10 cellular contexts compared by ENCODE assay signal in genomic region chr22:21939392-21940319, GRCh38. TPM values are rescaled to one million over a fixed set of nuclear protein-coding genes. Genes with fewer than 3 reads are reported as not detected.
DNase-seq lines count a peak whose midpoint lies in the region; FAIRE-seq and TF ChIP-seq lines count a peak whose summit lies in the region.
"Had no signal": no experiment of that assay in that cellular context is flagged by ENCODE, and none has a peak within 500 bp of the region (broad histone marks: within the 10 kb centered on the region; RNA-seq: fewer than 3 reads in every experiment).

No MANE protein-coding gene starts in this region.

- 74 to 84% (median 81%) methylated on average over 7 to 16 of the region's 16 CpGs for WGBS in stomach, 5 donors
- WGBS in small intestine, 3 donors, result 70 to 90% (median 84%) methylated on average over 15 to 16 of the region's 16 CpGs

- peaks cover 56 to 89% (median 70%) of the 10 kb centered on the region in 4 donors for H3K4me1 ChIP-seq in stomach
- peaks cover 0 to 4% of the 10 kb centered on the region in 2 donors for H3K4me1 ChIP-seq in small intestine (ENCODE audit: control insufficient read depth in 2 of 2, insufficient read depth in 1 of 2, low read depth in 1 of 2, low read length in 1 of 2)

- peaks cover 1% of the 10 kb centered on the region for H3K27me3 Mint-ChIP-seq in activated T-helper 1 cell treated with anti-CD3 and anti-CD28 coated beads, Interleukin-12 subunit alpha, Interleukin-12 subunit beta, Interleukin-2, Interleukin-4 antibody, amounts not matched to agents 30 ng/mL and 10 ng/mL and 1 ng/mL, durations not matched to agents 14 hours and 24 hours and 36 hours (ENCODE audit: insufficient read depth)

- no peak for FAIRE-seq in GM19239 (lab: Jason Lieb, UNC)
- no peak for FAIRE-seq in small intestine (lab: Jason Lieb, UNC)

- no peak overlapping the region for H3K4me3 Mint-ChIP-seq in activated T-helper 1 cell treated with anti-CD3 and anti-CD28 coated beads, Interleukin-12 subunit alpha, Interleukin-12 subunit beta, Interleukin-2, Interleukin-4 antibody, amounts not matched to agents 30 ng/mL and 10 ng/mL and 1 ng/mL, durations not matched to agents 14 hours and 24 hours and 36 hours

- peak overlapping the region in 1 of 4 donors; percentile 48 for H3K4me3 ChIP-seq in stomach
- no peak overlapping the region for H3K4me3 ChIP-seq in small intestine (ENCODE audit: low read depth in 1 of 2, low read length in 2 of 2)

- intact Hi-C loops in activated T-helper 1 cell treated with anti-CD3 and anti-CD28 coated beads, Interleukin-12 subunit alpha, Interleukin-12 subunit beta, Interleukin-2, Interleukin-4 antibody, amounts not matched to agents 30 ng/mL and 10 ng/mL and 1 ng/mL, durations not matched to agents 14 hours and 24 hours and 36 hours (cut with micrococcal nuclease), result loop anchor here (2.0 to 5.0 kb wide), 4 partner anchors 13 to 173 kb away; partner anchors contain the start of genes PPM1F and TOP3B
- intact Hi-C loops in stomach (cut with DNase I; ENCODE audit: low total_unique reads), result loop anchor here (5.0 kb wide), 1 partner anchor 227 kb away; no protein-coding TSS in a partner anchor

- TF ChIP-seq CTCF in stomach (IDR thresholded peaks at IDR 0.05), result no peak

- peak overlapping the region; percentile 29 for H3K27ac Mint-ChIP-seq in activated T-helper 1 cell treated with anti-CD3 and anti-CD28 coated beads, Interleukin-12 subunit alpha, Interleukin-12 subunit beta, Interleukin-2, Interleukin-4 antibody, amounts not matched to agents 30 ng/mL and 10 ng/mL and 1 ng/mL, durations not matched to agents 14 hours and 24 hours and 36 hours

- TF ChIP-seq EP300 in stomach (IDR thresholded peaks at IDR 0.05), result no peak

- no peaks in the 10 kb centered on the region for H3K27me3 ChIP-seq in layer of hippocampus (ENCODE audit: control insufficient read depth, insufficient read depth, low read length)
- H3K27me3 ChIP-seq in stomach, result no peaks in the 10 kb centered on the region
- no peaks in the 10 kb centered on the region for H3K27me3 ChIP-seq in small intestine (ENCODE audit: control insufficient read depth in 2 of 2, insufficient read depth in 2 of 2, low read length in 2 of 2)

- no peak for TF ChIP-seq POLR2A in stomach (IDR thresholded peaks at IDR 0.05)

- H3K36me3 Mint-ChIP-seq in activated T-helper 1 cell treated with anti-CD3 and anti-CD28 coated beads, Interleukin-12 subunit alpha, Interleukin-12 subunit beta, Interleukin-2, Interleukin-4 antibody, amounts not matched to agents 30 ng/mL and 10 ng/mL and 1 ng/mL, durations not matched to agents 14 hours and 24 hours and 36 hours (ENCODE audit: low read depth), result peaks cover 10% of the 10 kb centered on the region

- H3K9me3 ChIP-seq in stomach, result no peaks in the 10 kb centered on the region
- H3K9me3 ChIP-seq in small intestine (ENCODE audit: control insufficient read depth, low read depth), result no peaks in the 10 kb centered on the region

- peaks cover 44% of the 10 kb centered on the region for H3K4me1 Mint-ChIP-seq in activated T-helper 1 cell treated with anti-CD3 and anti-CD28 coated beads, Interleukin-12 subunit alpha, Interleukin-12 subunit beta, Interleukin-2, Interleukin-4 antibody, amounts not matched to agents 30 ng/mL and 10 ng/mL and 1 ng/mL, durations not matched to agents 14 hours and 24 hours and 36 hours (ENCODE audit: low read depth)

- peak; percentile 62 for DNase-seq in SIG-M5 treated with dmso at 0.1 percent for 504 hours (lab: John Stamatoyannopoulos, UW; ENCODE audit: unreplicated experiment)
- no peak for DNase-seq in SIG-M5 (lab: John Stamatoyannopoulos, UW)
- DNase-seq in activated T-helper 1 cell treated with anti-CD3 and anti-CD28 coated beads, Interleukin-12 subunit alpha, Interleukin-12 subunit beta, Interleukin-2, Interleukin-4 antibody, amounts not matched to agents 30 ng/mL and 10 ng/mL and 1 ng/mL, durations not matched to agents 14 hours and 24 hours and 36 hours (ENCODE audit: low spot score), result no peak
- DNase-seq in stomach, result no peak
- DNase-seq in epidermal melanocyte (ENCODE audit: insufficient read length, low spot score), result no peak
- no peak for DNase-seq in GM19239 (ENCODE audit: insufficient read length, low spot score)
- DNase-seq in small intestine, result no peak
- DNase-seq: 8988T; activated CD8-positive, alpha-beta memory T cell treated with anti-CD3 and anti-CD28 coated beads, Interleukin-2, amount 50 U/mL, for 48 hours had no signal

- peaks cover 0 to 30% (median 25%) of the 10 kb centered on the region in 4 donors for H3K36me3 ChIP-seq in stomach
- no peaks in the 10 kb centered on the region for H3K36me3 ChIP-seq in small intestine (ENCODE audit: control insufficient read depth in 2 of 2, insufficient read depth in 2 of 2, low read length in 2 of 2)

- peak overlapping the region; percentile 98 for H3K27ac ChIP-seq in layer of hippocampus (ENCODE audit: low read depth, low read length)
- H3K27ac ChIP-seq in stomach, result peak overlapping the region; percentile 86 to 97 (median 95)
- peak overlapping the region in 1 of 2 donors; percentile 95 for H3K27ac ChIP-seq in small intestine (ENCODE audit: low read depth in 1 of 2, low read length in 1 of 2)

- no peaks in the 10 kb centered on the region for H3K9me3 Mint-ChIP-seq in activated T-helper 1 cell treated with anti-CD3 and anti-CD28 coated beads, Interleukin-12 subunit alpha, Interleukin-12 subunit beta, Interleukin-2, Interleukin-4 antibody, amounts not matched to agents 30 ng/mL and 10 ng/mL and 1 ng/mL, durations not matched to agents 14 hours and 24 hours and 36 hours

RNA-seq across cellular contexts. Expression of gene PPM1F, which starts 13.0 kb away (rescaled TPM):
- total RNA-seq in activated T-helper 1 cell treated with anti-CD3 and anti-CD28 coated beads, Interleukin-12 subunit alpha, Interleukin-12 subunit beta, Interleukin-2, Interleukin-4 antibody, amounts not matched to agents 30 ng/mL and 10 ng/mL and 1 ng/mL, durations not matched to agents 14 hours and 24 hours and 36 hours, result 28.5 and 28.7 TPM in 2 replicates
- 100 to 1,000 TPM in 1 of 5 donors, 10 to 100 TPM in 4; 12.6 to 285 (median 22.3) TPM for total RNA-seq in stomach
- polyA plus RNA-seq in stomach, result 1 to 10 TPM; 6.7 to 9.9 (median 8.1) TPM
- polyA plus RNA-seq in small intestine, result 10 to 100 TPM in 1 of 3 donors, 1 to 10 TPM in 2; 1.8 to 16.7 (median 4.6) TPM

RNA-seq across cellular contexts. Expression of gene TOP3B, which starts 42.9 kb away (rescaled TPM):
- total RNA-seq in activated T-helper 1 cell treated with anti-CD3 and anti-CD28 coated beads, Interleukin-12 subunit alpha, Interleukin-12 subunit beta, Interleukin-2, Interleukin-4 antibody, amounts not matched to agents 30 ng/mL and 10 ng/mL and 1 ng/mL, durations not matched to agents 14 hours and 24 hours and 36 hours, result 48.4 and 51.9 TPM in 2 replicates
- 100 to 1,000 TPM in 1 of 5 donors, 10 to 100 TPM in 4; 25.0 to 509 (median 38.5) TPM for total RNA-seq in stomach
- polyA plus RNA-seq in stomach (10 to 100 TPM in 1 of 3 donors, 1 to 10 TPM in 2; 3.8 to 13.8 (median 5.9) TPM), small intestine (10 to 100 TPM; 12.0 to 15.0 (median 14.1) TPM)
